ENCODE assay signal across 12 cellular contexts in genomic region chr19:2616741-2617392, GRCh38.
A peak's percentile ranks its signal among the peaks of the same experiment; 100 is the strongest.
DNase-seq lines count a peak whose midpoint lies in the region; ATAC-seq and TF ChIP-seq lines count a peak whose summit lies in the region.
"Had no signal": no experiment of that assay in that cellular context is flagged by ENCODE, and none has a peak within 500 bp of the region (broad histone marks: within the 10 kb centered on the region; RNA-seq: fewer than 3 reads in every experiment).

No MANE protein-coding gene starts in this region.

- no peaks in the 10 kb centered on the region for H3K79me2 ChIP-seq in DND-41 (ENCODE audit: insufficient read depth, low read length)

- H3K9me3 Mint-ChIP-seq in chondrocyte (ENCODE audit: low read depth) = no peaks in the 10 kb centered on the region
- H3K9me3 Mint-ChIP-seq in naive thymus-derived CD4-positive, alpha-beta T cell = peaks cover 0 to 4% (median 0%) of the 10 kb centered on the region in 11 donors
- no peaks in the 10 kb centered on the region for H3K9me3 Mint-ChIP-seq in stimulated activated effector memory CD8-positive, alpha-beta T cell treated with anti-CD3 and anti-CD28 coated beads, Interleukin-12 subunit alpha, Interleukin-12 subunit beta, amount 100 ng/mL, for 72 hours

- H3K27me3 Mint-ChIP-seq in chondrocyte (ENCODE audit: low read depth) = no peaks in the 10 kb centered on the region
- H3K27me3 Mint-ChIP-seq in naive thymus-derived CD4-positive, alpha-beta T cell = peaks cover 0 to 3% (median 0%) of the 10 kb centered on the region in 5 donors

- intact Hi-C loops in naive thymus-derived CD4-positive, alpha-beta T cell (cut with micrococcal nuclease) = loop anchor here (1.0 to 10.0 kb wide), 2 partner anchors 342 to 381 kb away; partner anchors contain the start of genes PLEKHJ1 (in 1 of the 2) and SF3A2 (in 1 of the 2)

- H3K4me1 ChIP-seq in DND-41 (ENCODE audit: insufficient read depth, low read length) = peaks cover 100% of the 10 kb centered on the region
- peaks cover 53 to 66% of the 10 kb centered on the region in 2 donors for H3K4me1 ChIP-seq in naive thymus-derived CD4-positive, alpha-beta T cell (ENCODE audit: control insufficient read depth in 2 of 2, insufficient read depth in 2 of 2, low read length in 2 of 2)
- H3K4me1 ChIP-seq: uterus had no signal

- H2AFZ ChIP-seq in DND-41 (ENCODE audit: low read depth, low read length) = no peak overlapping the region

- H3K27ac Mint-ChIP-seq in chondrocyte (ENCODE audit: unreplicated experiment) = no peak overlapping the region
- H3K27ac Mint-ChIP-seq in naive thymus-derived CD4-positive, alpha-beta T cell = peak overlapping the region in 8 of 9 donors; percentile 60 to 97 (median 92)
- no peak overlapping the region for H3K27ac Mint-ChIP-seq in stimulated activated effector memory CD8-positive, alpha-beta T cell treated with anti-CD3 and anti-CD28 coated beads, Interleukin-12 subunit alpha, Interleukin-12 subunit beta, amount 100 ng/mL, for 72 hours
- H3K27ac Mint-ChIP-seq: nephron progenitor cell had no signal

- H3K36me3 ChIP-seq in DND-41 (ENCODE audit: insufficient read depth, low read length) = no peaks in the 10 kb centered on the region
- no peaks in the 10 kb centered on the region for H3K36me3 ChIP-seq in naive thymus-derived CD4-positive, alpha-beta T cell (ENCODE audit: control insufficient read depth in 2 of 3, insufficient read depth in 3 of 3, low read length in 3 of 3)
- H3K36me3 ChIP-seq: SJSA1, uterus had no signal

- no peaks in the 10 kb centered on the region for H3K9me3 ChIP-seq in DND-41 (ENCODE audit: insufficient read depth, low read length, severe bottlenecking)
- H3K9me3 ChIP-seq in naive thymus-derived CD4-positive, alpha-beta T cell (ENCODE audit: control insufficient read depth in 2 of 3, low read length in 3 of 3) = no peaks in the 10 kb centered on the region
- H3K9me3 ChIP-seq: SJSA1, uterus had no signal

- H4K20me1 ChIP-seq in DND-41 (ENCODE audit: insufficient read depth, low read length) = no peaks in the 10 kb centered on the region

- no peak for ATAC-seq in DND-41 (ENCODE audit: insufficient read depth, low read depth)
- ATAC-seq in naive thymus-derived CD4-positive, alpha-beta T cell = peak; percentile 45
- no peak for ATAC-seq in stimulated activated effector memory CD8-positive, alpha-beta T cell treated with anti-CD3 and anti-CD28 coated beads, Interleukin-12 subunit alpha, Interleukin-12 subunit beta, amount 100 ng/mL, for 72 hours
- no peak for ATAC-seq in GM21367 (IDR thresholded peaks at IDR 0.05; ENCODE audit: unreplicated experiment)

- H3K9ac ChIP-seq in DND-41 (ENCODE audit: low read depth, low read length) = peak overlapping the region; percentile 21

- TF ChIP-seq CTCF in DND-41 (IDR thresholded peaks at IDR 0.05; ENCODE audit: borderline replicate concordance, extremely low read depth, low read length, poor library complexity, severe bottlenecking) (no peak), chondrocyte (IDR thresholded peaks at IDR 0.05) (no peak)

- peaks cover 50% of the 10 kb centered on the region for H3K4me1 Mint-ChIP-seq in chondrocyte (ENCODE audit: low read depth)
- H3K4me1 Mint-ChIP-seq in naive thymus-derived CD4-positive, alpha-beta T cell = peaks cover 40 to 74% (median 68%) of the 10 kb centered on the region in 7 donors
- peaks cover 65% of the 10 kb centered on the region for H3K4me1 Mint-ChIP-seq in stimulated activated effector memory CD8-positive, alpha-beta T cell treated with anti-CD3 and anti-CD28 coated beads, Interleukin-12 subunit alpha, Interleukin-12 subunit beta, amount 100 ng/mL, for 72 hours

- no peak overlapping the region for H3K4me2 ChIP-seq in DND-41 (ENCODE audit: insufficient read depth, low read length)

- DNase-seq in DND-41 (peak; percentile 76), MV-4-11 (lab: John Stamatoyannopoulos, UW) (peak; percentile 84), chondrocyte (ENCODE audit: low spot score) (peak; percentile 20), DMS 273 treated with DMSO at 0.1 percent for 48 hours (lab: John Stamatoyannopoulos, UW) (no peak), LoVo (ENCODE audit: low spot score) (no peak)
- DNase-seq in naive thymus-derived CD4-positive, alpha-beta T cell = peak in 6 of 9 donors; percentile 37 to 58 (median 49)
- no peak for DNase-seq in stimulated activated effector memory CD8-positive, alpha-beta T cell treated with anti-CD3 and anti-CD28 coated beads, Interleukin-12 subunit alpha, Interleukin-12 subunit beta, amount 100 ng/mL, for 72 hours (ENCODE audit: low spot score in 2 of 2)
- DNase-seq: NCI-H187, nephron progenitor cell, uterus had no signal

- no peaks in the 10 kb centered on the region for H3K36me3 Mint-ChIP-seq in chondrocyte (ENCODE audit: low read depth)
- H3K36me3 Mint-ChIP-seq in naive thymus-derived CD4-positive, alpha-beta T cell = peaks cover 0 to 3% (median 0%) of the 10 kb centered on the region in 5 donors
- H3K36me3 Mint-ChIP-seq in stimulated activated effector memory CD8-positive, alpha-beta T cell treated with anti-CD3 and anti-CD28 coated beads, Interleukin-12 subunit alpha, Interleukin-12 subunit beta, amount 100 ng/mL, for 72 hours = peaks cover 25% of the 10 kb centered on the region

- POLR2A ChIA-PET in naive thymus-derived CD4-positive, alpha-beta T cell (lab: Charles Lee) = interaction anchor here (0.6 to 16.4 kb wide), 8 partner anchors 8 to 733 kb away, joined by 3 to 415 read pairs (median 6); partner anchors contain the start of gene GADD45B

- no peak overlapping the region for H3K4me3 Mint-ChIP-seq in chondrocyte (ENCODE audit: unreplicated experiment)
- H3K4me3 Mint-ChIP-seq in naive thymus-derived CD4-positive, alpha-beta T cell = peak overlapping the region; percentile 23 to 89 (median 68)
- H3K4me3 Mint-ChIP-seq in stimulated activated effector memory CD8-positive, alpha-beta T cell treated with anti-CD3 and anti-CD28 coated beads, Interleukin-12 subunit alpha, Interleukin-12 subunit beta, amount 100 ng/mL, for 72 hours = no peak overlapping the region
- H3K4me3 Mint-ChIP-seq: nephron progenitor cell had no signal

- peak overlapping the region; percentile 88 for H3K27ac ChIP-seq in DND-41 (ENCODE audit: low read length)
- H3K27ac ChIP-seq in naive thymus-derived CD4-positive, alpha-beta T cell (ENCODE audit: low read depth, low read length) = no peak overlapping the region
- H3K27ac ChIP-seq: SJSA1, uterus had no signal

- H3K27me3 ChIP-seq in DND-41 (ENCODE audit: insufficient read depth, low read length, poor library complexity) = no peaks in the 10 kb centered on the region
- H3K27me3 ChIP-seq in naive thymus-derived CD4-positive, alpha-beta T cell (ENCODE audit: control insufficient read depth in 2 of 2, insufficient read depth in 2 of 2, low read length in 2 of 2) = no peaks in the 10 kb centered on the region
- H3K27me3 ChIP-seq: SJSA1, uterus had no signal

- H3K4me3 ChIP-seq in DND-41 (ENCODE audit: low read depth in 1 of 2, low read length in 2 of 2) = no peak overlapping the region
- no peak overlapping the region for H3K4me3 ChIP-seq in naive thymus-derived CD4-positive, alpha-beta T cell (ENCODE audit: low read length)
- H3K4me3 ChIP-seq: SJSA1, uterus had no signal

- CTCF ChIA-PET in naive thymus-derived CD4-positive, alpha-beta T cell (lab: Charles Lee) = interaction anchor here (0.6 to 6.9 kb wide), 8 partner anchors 9 to 147 kb away, joined by 3 to 39 read pairs (median 8); partner anchors contain the start of gene GADD45B

Comparison
In these comparisons a context has a peak if more than half of its experiments do, and no peak if none do; other contexts are left out.
1. DNase-seq: peak in DND-41 (single experiment), MV-4-11 (single experiment), chondrocyte (single experiment) and naive thymus-derived CD4-positive, alpha-beta T cell (6 of 9); none in DMS 273 treated with DMSO at 0.1 percent for 48 hours (single experiment), LoVo (single experiment) and stimulated activated effector memory CD8-positive, alpha-beta T cell treated with anti-CD3 and anti-CD28 coated beads, Interleukin-12 subunit alpha, Interleukin-12 subunit beta, amount 100 ng/mL, for 72 hours (0 of 2).
2. H3K27ac Mint-ChIP-seq: peak in naive thymus-derived CD4-positive, alpha-beta T cell (8 of 9); none in chondrocyte (single experiment) and stimulated activated effector memory CD8-positive, alpha-beta T cell treated with anti-CD3 and anti-CD28 coated beads, Interleukin-12 subunit alpha, Interleukin-12 subunit beta, amount 100 ng/mL, for 72 hours (single experiment).
3. H3K4me3 Mint-ChIP-seq: peak in naive thymus-derived CD4-positive, alpha-beta T cell (10 of 10); none in chondrocyte (single experiment) and stimulated activated effector memory CD8-positive, alpha-beta T cell treated with anti-CD3 and anti-CD28 coated beads, Interleukin-12 subunit alpha, Interleukin-12 subunit beta, amount 100 ng/mL, for 72 hours (single experiment).